19 cellular contexts compared by ENCODE assay signal in genomic region chr2:221641181-221641871, GRCh38.
DNase-seq lines count a peak whose midpoint lies in the region; ATAC-seq, FAIRE-seq and TF ChIP-seq lines count a peak whose summit lies in the region.
"Had no signal": no experiment of that assay in that cellular context is flagged by ENCODE, and none has a peak within 500 bp of the region (broad histone marks: within the 10 kb centered on the region; RNA-seq: fewer than 3 reads in every experiment).

No MANE protein-coding gene starts in this region.

- no peak for TF ChIP-seq RAD21 in HepG2 (CRISPR knock-in tag; IDR thresholded peaks at IDR 0.05)

- H3K27ac ChIP-seq in HepG2 (ENCODE audit: extremely low read length, insufficient read depth, low read length) (no peak overlapping the region), heart left ventricle (no peak overlapping the region)
- H3K27ac ChIP-seq: coronary artery, transverse colon had no signal

- TF ChIP-seq CTCF in HepG2 (CRISPR knock-in tag; IDR thresholded peaks at IDR 0.05) (no peak), heart left ventricle (IDR thresholded peaks at IDR 0.05) (no peak)

- no peak overlapping the region for H2AFZ ChIP-seq in HepG2 (ENCODE audit: low read length)

- peak; percentile 83 for ATAC-seq in activated T-helper 17 cell treated with anti-CD3 and anti-CD28 coated beads, Interleukin-2, amount 50 U/mL, for 72 hours (replicated peaks)
- no peak for ATAC-seq in HepG2
- no peak for ATAC-seq in GM19397 (IDR thresholded peaks at IDR 0.05; ENCODE audit: unreplicated experiment)
- no peak for ATAC-seq in heart left ventricle
- ATAC-seq: K562, mucosa of descending colon had no signal

- DNase-seq in A172 (ENCODE audit: low spot score) = peak; percentile 92
- no peak for DNase-seq in H54 (ENCODE audit: insufficient read length, low spot score)
- DNase-seq in HepG2 (ENCODE audit: low spot score) = no peak
- no peak for DNase-seq in Kasumi-1 (lab: John Stamatoyannopoulos, UW)
- DNase-seq in COLO668 (lab: John Stamatoyannopoulos, UW; ENCODE audit: unreplicated experiment) = no peak
- DNase-seq in heart left ventricle = no peak
- DNase-seq: activated CD4-positive, alpha-beta T cell treated with anti-CD3 and anti-CD28 coated beads, Interleukin-2, amount 10 ng/mL, durations not matched to agents 24 days and 14 days; amygdala; mucosa of descending colon; NCI-H1436; NK-92 treated with Interleukin-12 subunit alpha and Interleukin-12 subunit beta, amount 100 ng/mL, for 24 hours; nucleus accumbens; T-helper 9 cell; transverse colon had no signal

- no TSS peak for BruUV-seq in HepG2 (replicated peaks; lab: Mats Ljungman, UMichigan)

- no peak overlapping the region for H3K4me3 ChIP-seq in HepG2 (replicated peaks in 1 of 3; ENCODE audit: insufficient read depth in 1 of 3, low read depth in 2 of 3, low read length in 3 of 3)
- H3K4me3 ChIP-seq in heart left ventricle = no peak overlapping the region
- H3K4me3 ChIP-seq: coronary artery, K562, mucosa of descending colon, transverse colon had no signal

- TF ChIP-seq POLR2A in H54 (IDR thresholded peaks at IDR 0.05; ENCODE audit: low read depth, low read length) = no peak
- no peak for TF ChIP-seq POLR2A in HepG2 (IDR thresholded peaks at IDR 0.05; ENCODE audit: insufficient read depth in 1 of 2, low read depth in 2 of 2, low read length in 2 of 2)
- no peak for TF ChIP-seq POLR2A in heart left ventricle (IDR thresholded peaks at IDR 0.05)

- H3K9ac ChIP-seq in HepG2 (ENCODE audit: insufficient read depth, low read depth, low read length) = no peak overlapping the region

- H3K9me3 Mint-ChIP-seq in activated T-helper 17 cell treated with anti-CD3 and anti-CD28 coated beads, Interleukin-2, amount 50 U/mL, for 72 hours = peaks cover 5% of the 10 kb centered on the region

- H3K4me1 ChIP-seq in HepG2 (ENCODE audit: insufficient read depth, low read length) (no peaks in the 10 kb centered on the region), heart left ventricle (no peaks in the 10 kb centered on the region)
- H3K4me1 ChIP-seq: transverse colon had no signal

- H3K27me3 Mint-ChIP-seq in activated T-helper 17 cell treated with anti-CD3 and anti-CD28 coated beads, Interleukin-2, amount 50 U/mL, for 72 hours = peaks cover 4% of the 10 kb centered on the region
- H3K27me3 Mint-ChIP-seq: activated CD4-positive, alpha-beta T cell treated with anti-CD3 and anti-CD28 coated beads, Interleukin-2, amount 10 ng/mL, durations not matched to agents 24 days and 14 days had no signal

- H3K9me3 ChIP-seq in HepG2 (ENCODE audit: low read length) (peaks cover 45% of the 10 kb centered on the region; the same call in 1 of the 2 replicates), heart left ventricle (no peaks in the 10 kb centered on the region)
- H3K9me3 ChIP-seq: mucosa of descending colon, transverse colon had no signal

- in situ Hi-C loops in HepG2 (cut with HindIII; ENCODE audit: extremely low pct_ligation_motif_present, low pct_unique_long_range_greater_than_20kb) = no loop called here

- TF ChIP-seq EP300 in HepG2 (IDR thresholded peaks at IDR 0.05; ENCODE audit: low read depth in 2 of 2, low read length in 2 of 2) (no peak), HepG2 (CRISPR knock-in tag; IDR thresholded peaks at IDR 0.05; ENCODE audit: borderline replicate concordance) (no peak)

- no peak overlapping the region for H3K27ac Mint-ChIP-seq in activated T-helper 17 cell treated with anti-CD3 and anti-CD28 coated beads, Interleukin-2, amount 50 U/mL, for 72 hours
- H3K27ac Mint-ChIP-seq: activated CD4-positive, alpha-beta T cell treated with anti-CD3 and anti-CD28 coated beads, Interleukin-2, amount 10 ng/mL, durations not matched to agents 24 days and 14 days had no signal

- H3K27me3 ChIP-seq in HepG2 (ENCODE audit: control insufficient read depth in 1 of 2, insufficient read depth in 2 of 2, low read length in 2 of 2) = no peaks in the 10 kb centered on the region
- H3K27me3 ChIP-seq in heart left ventricle = no peaks in the 10 kb centered on the region
- H3K27me3 ChIP-seq: transverse colon had no signal

- intact Hi-C loops in HepG2 (cut with micrococcal nuclease; ENCODE audit: unreplicated experiment) (no loop called here), heart left ventricle (cut with DNase I) (no loop called here)

- no peaks in the 10 kb centered on the region for H3K36me3 ChIP-seq in HepG2 (replicated peaks in 1 of 2; ENCODE audit: control insufficient read depth in 1 of 2, insufficient read depth in 2 of 2, low read length in 2 of 2)
- H3K36me3 ChIP-seq in heart left ventricle = no peaks in the 10 kb centered on the region
- H3K36me3 ChIP-seq: transverse colon had no signal

- H4K20me1 ChIP-seq in HepG2 (ENCODE audit: insufficient read depth, low read length) = no peaks in the 10 kb centered on the region

- WGBS in HepG2 (ENCODE audit: low lambda C conversion rate) = 19% methylated on average over 13 of the region's 13 CpGs
- WGBS in heart left ventricle, 4 donors = 75 to 82% (median 79%) methylated on average over 13 of the region's 13 CpGs

- CTCF ChIA-PET in HepG2 (lab: Yijun Ruan, JAX; ENCODE audit: low intra/inter-chr PET ratio, low total read pairs) = no interaction called here

- POLR2A ChIA-PET in HepG2 (lab: Yijun Ruan, JAX) = no interaction called here

- no peak overlapping the region for H3K4me2 ChIP-seq in HepG2 (ENCODE audit: low read depth, low read length)

- H3K4me1 Mint-ChIP-seq in activated T-helper 17 cell treated with anti-CD3 and anti-CD28 coated beads, Interleukin-2, amount 50 U/mL, for 72 hours = peaks cover 5% of the 10 kb centered on the region
- H3K4me1 Mint-ChIP-seq: activated CD4-positive, alpha-beta T cell treated with anti-CD3 and anti-CD28 coated beads, Interleukin-2, amount 10 ng/mL, durations not matched to agents 24 days and 14 days had no signal

- H3K4me3 Mint-ChIP-seq in activated T-helper 17 cell treated with anti-CD3 and anti-CD28 coated beads, Interleukin-2, amount 50 U/mL, for 72 hours = no peak overlapping the region
- H3K4me3 Mint-ChIP-seq: activated CD4-positive, alpha-beta T cell treated with anti-CD3 and anti-CD28 coated beads, Interleukin-2, amount 10 ng/mL, durations not matched to agents 24 days and 14 days had no signal

- FAIRE-seq in H54 (lab: Jason Lieb, UNC) = peak; percentile 79
- no peak for FAIRE-seq in HepG2 (lab: Jason Lieb, UNC)
- FAIRE-seq: GM18507, K562 had no signal

- no peaks in the 10 kb centered on the region for H3K36me3 Mint-ChIP-seq in activated T-helper 17 cell treated with anti-CD3 and anti-CD28 coated beads, Interleukin-2, amount 50 U/mL, for 72 hours (ENCODE audit: low read depth)

- H3K79me2 ChIP-seq in HepG2 (ENCODE audit: insufficient read depth, low read length) = no peaks in the 10 kb centered on the region

TF ChIP-seq in HepG2, 621 proteins besides CTCF, POLR2A, EP300 and RAD21:
- TF ChIP-seq GTF2F1 (IDR thresholded peaks at IDR 0.05; ENCODE audit: low read length) = no peak
- peak; percentile 76; the same call in 1 of the 2 replicates for TF ChIP-seq ZNF441 (CRISPR knock-in tag; IDR thresholded peaks at IDR 0.05; ENCODE audit: borderline replicate concordance)
